8 cellular contexts compared by ENCODE assay signal in genomic region chr3:66989860-66990696, GRCh38. TPM values are rescaled to one million over a fixed set of nuclear protein-coding genes. Genes with fewer than 3 reads are reported as not detected.
DNase-seq lines count a peak whose midpoint lies in the region; ATAC-seq and TF ChIP-seq lines count a peak whose summit lies in the region.

No MANE protein-coding gene starts in this region.

- peak overlapping the region; percentile 44 for H3K4me3 ChIP-seq in GM12875 (ENCODE audit: low read depth, low read length)

- H3K9me3 Mint-ChIP-seq in effector memory CD8-positive, alpha-beta T cell: no peaks in the 10 kb centered on the region
- no peaks in the 10 kb centered on the region for H3K9me3 Mint-ChIP-seq in T-helper 2 cell treated with Interferon-gamma antibody and Interleukin-4, amounts not matched to agents 5 μg/mL and 100 μg/mL, for 36 hours

- no peaks in the 10 kb centered on the region for H3K4me1 Mint-ChIP-seq in effector memory CD8-positive, alpha-beta T cell (ENCODE audit: low read depth in 2 of 2)
- H3K4me1 Mint-ChIP-seq in T-helper 2 cell treated with Interferon-gamma antibody and Interleukin-4, amounts not matched to agents 5 μg/mL and 100 μg/mL, for 36 hours (ENCODE audit: low read depth): no peaks in the 10 kb centered on the region

- peak; percentile 29 for DNase-seq in HT1080 (ENCODE audit: low read depth)
- DNase-seq in effector memory CD8-positive, alpha-beta T cell: no peak
- DNase-seq in amniotic stem cell (lab: John Stamatoyannopoulos, UW): no peak
- DNase-seq in T-helper 2 cell treated with Interferon-gamma antibody and Interleukin-4, amounts not matched to agents 5 μg/mL and 100 μg/mL, for 36 hours (ENCODE audit: low spot score): no peak
- no peak for DNase-seq in activated naive CD4-positive, alpha-beta T cell treated with anti-CD3 and anti-CD28 coated beads, Interleukin-2, amount 50 U/mL, for 16 hours
- DNase-seq in HPDE6-E6E7 (ENCODE audit: extremely low spot score): no peak

- ATAC-seq in GM21447 (IDR thresholded peaks at IDR 0.05; ENCODE audit: unreplicated experiment): peak; percentile 71
- ATAC-seq in effector memory CD8-positive, alpha-beta T cell (replicated peaks): peak; percentile 27

- peaks cover 22 to 30% of the 10 kb centered on the region in 2 donors for H3K27me3 Mint-ChIP-seq in effector memory CD8-positive, alpha-beta T cell
- H3K27me3 Mint-ChIP-seq in T-helper 2 cell treated with Interferon-gamma antibody and Interleukin-4, amounts not matched to agents 5 μg/mL and 100 μg/mL, for 36 hours (ENCODE audit: low read depth): peaks cover 15% of the 10 kb centered on the region

- no peaks in the 10 kb centered on the region for H3K36me3 Mint-ChIP-seq in effector memory CD8-positive, alpha-beta T cell (ENCODE audit: insufficient read depth)
- no peaks in the 10 kb centered on the region for H3K36me3 Mint-ChIP-seq in T-helper 2 cell treated with Interferon-gamma antibody and Interleukin-4, amounts not matched to agents 5 μg/mL and 100 μg/mL, for 36 hours (ENCODE audit: low read depth)

- H3K4me3 Mint-ChIP-seq in effector memory CD8-positive, alpha-beta T cell: no peak overlapping the region
- no peak overlapping the region for H3K4me3 Mint-ChIP-seq in T-helper 2 cell treated with Interferon-gamma antibody and Interleukin-4, amounts not matched to agents 5 μg/mL and 100 μg/mL, for 36 hours

- no peak overlapping the region for H3K27ac Mint-ChIP-seq in effector memory CD8-positive, alpha-beta T cell
- no peak overlapping the region for H3K27ac Mint-ChIP-seq in T-helper 2 cell treated with Interferon-gamma antibody and Interleukin-4, amounts not matched to agents 5 μg/mL and 100 μg/mL, for 36 hours

- peak; percentile 68 for TF ChIP-seq CTCF in GM12875 (IDR thresholded peaks at IDR 0.05; ENCODE audit: borderline replicate concordance, insufficient read depth, low read depth, low read length)

RNA-seq across cellular contexts. Expression of gene KBTBD8, which starts 8.0 kb away (rescaled TPM):
- 3.6 and 4.2 TPM in 2 replicates for total RNA-seq in HT1080 (2014; rRNA removed; shearing (Covaris generic))
- 2.7 and 3.5 TPM in 2 replicates for polyA plus RNA-seq in HT1080 (2015; cell fraction: cytosol; rRNA removed)
- 6.9 and 7.5 TPM in 2 replicates for polyA plus RNA-seq in HT1080 (2015; cell fraction: nucleus; rRNA removed)
